In the genomic region with DNA sequence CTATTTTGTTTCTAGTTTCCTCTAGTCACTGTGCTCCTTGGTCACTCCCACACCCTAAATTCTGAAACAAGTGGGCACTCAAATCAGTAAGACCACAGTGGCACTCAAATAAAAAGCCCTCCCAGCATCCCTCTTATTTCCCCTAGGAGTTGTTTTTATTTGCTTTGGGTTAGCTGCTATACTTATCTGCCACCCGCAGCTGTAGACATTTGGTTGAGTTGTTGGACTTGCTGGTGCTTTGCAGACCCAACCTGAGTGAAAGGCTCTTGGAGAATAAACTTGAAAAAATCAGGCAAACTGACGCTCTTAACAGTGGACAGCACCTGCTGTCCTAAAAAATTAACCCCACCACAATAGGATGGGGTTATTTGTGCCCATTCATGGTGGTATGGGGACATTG, we compare ENCODE assay signal across 2 cellular contexts.
TF ChIP-seq lines count a peak whose summit lies in the region.

No MANE protein-coding gene starts in this region.

TF ChIP-seq in HCT116, 20 proteins besides CTCF, POLR2A, EP300 and RAD21 (continued from another document):
- no peak for TF ChIP-seq ZNF274 (IDR thresholded peaks at IDR 0.05; ENCODE audit: low read depth, low read length)
- TF ChIP-seq ELF1 (IDR thresholded peaks at IDR 0.05; ENCODE audit: borderline replicate concordance, low read depth): no peak
- no peak for TF ChIP-seq YY1 (IDR thresholded peaks at IDR 0.05; ENCODE audit: extremely low read depth, insufficient replicate concordance, low read depth, low read length)
- TF ChIP-seq JUND (IDR thresholded peaks at IDR 0.05): no peak
- TF ChIP-seq TCF7L2 (IDR thresholded peaks at IDR 0.05; ENCODE audit: borderline replicate concordance, extremely low read depth, insufficient read depth, insufficient read length): no peak
- no peak for TF ChIP-seq CEBPB (IDR thresholded peaks at IDR 0.05; ENCODE audit: low read depth)
- no peak for TF ChIP-seq SIN3A (IDR thresholded peaks at IDR 0.05; ENCODE audit: low read depth)

TF ChIP-seq in endothelial cell of umbilical vein, 7 proteins besides CTCF, POLR2A, EP300 and RAD21 (continued from another document):
- TF ChIP-seq, protein P1, sequence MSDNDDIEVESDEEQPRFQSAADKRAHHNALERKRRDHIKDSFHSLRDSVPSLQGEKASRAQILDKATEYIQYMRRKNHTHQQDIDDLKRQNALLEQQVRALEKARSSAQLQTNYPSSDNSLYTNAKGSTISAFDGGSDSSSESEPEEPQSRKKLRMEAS (IDR thresholded peaks at IDR 0.05; ENCODE audit: insufficient read depth, insufficient read length): no peak
- TF ChIP-seq GATA2 (IDR thresholded peaks at IDR 0.05; ENCODE audit: insufficient read depth, insufficient read length, low read depth, low read length) (no peak), MYC (IDR thresholded peaks at IDR 0.05; ENCODE audit: low read depth, low read length) (no peak), JUN (IDR thresholded peaks at IDR 0.05; ENCODE audit: borderline replicate concordance, insufficient read depth, insufficient read length, low read depth) (no peak)
